25 cellular contexts compared by ENCODE assay signal in the genomic region with DNA sequence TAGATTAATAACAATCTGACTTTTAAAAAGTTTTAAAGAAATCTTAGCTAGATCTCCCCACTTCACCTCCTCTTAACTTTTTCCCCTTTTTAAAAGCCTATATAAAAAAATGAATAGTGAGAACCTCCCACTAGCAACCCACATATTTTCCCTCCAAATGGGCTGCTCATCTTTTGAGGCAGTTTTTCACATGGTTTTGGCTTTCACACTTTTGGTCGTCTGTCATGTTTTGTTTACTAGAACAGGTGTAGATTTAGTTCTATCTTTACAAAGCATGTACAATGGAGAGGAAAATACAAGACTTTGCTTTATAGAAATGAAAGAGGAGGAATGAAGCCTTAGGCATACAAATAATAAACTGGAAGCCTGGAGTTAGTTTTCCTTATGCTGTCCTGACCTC.
"Had no signal": no experiment of that assay in that cellular context is flagged by ENCODE, and none has a peak within 500 bp of the region (broad histone marks: within the 10 kb centered on the region; RNA-seq: fewer than 3 reads in every experiment).

No MANE protein-coding gene starts in this region.

- H3K4me1 ChIP-seq: esophagus squamous epithelium, gastrocnemius medialis, heart right ventricle, left lung, lower lobe of right lung had no signal

- H3K4me1 Mint-ChIP-seq: endodermal cell, naive B cell had no signal

- H3K4me3 ChIP-seq: coronary artery, dorsolateral prefrontal cortex, esophagus squamous epithelium, gastrocnemius medialis, heart right ventricle, left lung, lower lobe of right lung, mucosa of descending colon had no signal

- H3K27me3 ChIP-seq: esophagus squamous epithelium, gastrocnemius medialis, left lung had no signal

- H3K27ac ChIP-seq: coronary artery, dorsolateral prefrontal cortex, epithelial cell of prostate, esophagus squamous epithelium, gastrocnemius medialis, heart right ventricle, left lung, lower lobe of right lung had no signal

- DNase-seq: dermis blood vessel endothelial cell; dorsolateral prefrontal cortex; effector CD4-positive, alpha-beta T cell; effector memory CD4-positive, alpha-beta T cell; endodermal cell; erythroblast; esophagus squamous epithelium; foreskin fibroblast; foreskin melanocyte; gastrocnemius medialis; glutamatergic neuron; head of caudate nucleus; heart right ventricle; hypothalamus; left cardiac atrium; left lung; left ventricle myocardium superior; lower lobe of right lung; mesenchymal stem cell; mucosa of descending colon; naive B cell had no signal

- H3K27ac Mint-ChIP-seq: endodermal cell, mesothelial cell of epicardium, naive B cell had no signal

- H3K36me3 ChIP-seq: esophagus squamous epithelium, gastrocnemius medialis, heart right ventricle, left lung, lower lobe of right lung had no signal

- ATAC-seq: esophagus mucosa, gastrocnemius medialis, heart right ventricle, left cardiac atrium, left lung, left ventricle myocardium superior, lower lobe of right lung, mucosa of descending colon had no signal

- H3K9me3 ChIP-seq: gastrocnemius medialis, lower lobe of right lung had no signal

- H3K4me3 Mint-ChIP-seq: endodermal cell, mesothelial cell of epicardium, naive B cell had no signal
